ENCODE assay signal across 32 cellular contexts in genomic region chr9:776086-776485, GRCh38.
"Had no signal": no experiment of that assay in that cellular context is flagged by ENCODE, and none has a peak within 500 bp of the region (broad histone marks: within the 10 kb centered on the region; RNA-seq: fewer than 3 reads in every experiment).

No MANE protein-coding gene starts in this region.

- H3K27ac Mint-ChIP-seq: naive B cell; naive thymus-derived CD8-positive, alpha-beta T cell; natural killer cell treated with Interleukin-12 subunit alpha and Interleukin-12 subunit beta and Interleukin-15 and Interleukin-18, amount 100 ng/mL, for 72 hours; nephron progenitor cell; neural progenitor cell; stimulated activated memory B cell treated with anti-CD40 and anti-IgM and Interleukin-4, amounts not matched to agents 10 μg/mL and 1 μg/mL and 100 μg/mL, for 72 hours; stimulated activated naive CD8-positive, alpha-beta T cell treated with anti-CD3 and anti-CD28 coated beads, Interleukin-15, amount 100 ng/mL, for 72 hours; type B pancreatic cell had no signal

- H3K27me3 Mint-ChIP-seq: type B pancreatic cell had no signal

- H3K4me3 Mint-ChIP-seq: naive B cell; naive thymus-derived CD8-positive, alpha-beta T cell; natural killer cell treated with Interleukin-12 subunit alpha and Interleukin-12 subunit beta and Interleukin-15 and Interleukin-18, amount 100 ng/mL, for 72 hours; nephron progenitor cell; neural progenitor cell; stimulated activated memory B cell treated with anti-CD40 and anti-IgM and Interleukin-4, amounts not matched to agents 10 μg/mL and 1 μg/mL and 100 μg/mL, for 72 hours; stimulated activated naive CD8-positive, alpha-beta T cell treated with anti-CD3 and anti-CD28 coated beads, Interleukin-15, amount 100 ng/mL, for 72 hours; type B pancreatic cell had no signal

- H3K9me3 Mint-ChIP-seq: natural killer cell treated with Interleukin-12 subunit alpha and Interleukin-12 subunit beta and Interleukin-15 and Interleukin-18, amount 100 ng/mL, for 72 hours had no signal

- DNase-seq: naive B cell; naive thymus-derived CD8-positive, alpha-beta T cell; nephron progenitor cell; nucleus accumbens; pancreas; retina; right cardiac atrium; right lobe of liver; spleen; stimulated activated CD4-positive, alpha-beta T cell treated with anti-CD3 and anti-CD28 coated beads, Interleukin-12 subunit alpha, Interleukin-12 subunit beta, amount 100 ng/mL, for 4 hours; stimulated activated CD4-positive, alpha-beta T cell treated with anti-CD3 and anti-CD28 coated beads, Interleukin-1b, Interleukin-23, amount 100 ng/mL, for 48 hours; stimulated activated CD4-positive, alpha-beta T cell treated with anti-CD3 and anti-CD28 coated beads, Interleukin-4, amount 100 ng/mL, for 1 hour; stimulated activated CD4-positive, alpha-beta T cell treated with anti-CD3 and anti-CD28 coated beads, Interleukin-4, amount 100 ng/mL, for 4 hours; stimulated activated CD8-positive, alpha-beta memory T cell treated with anti-CD3 and anti-CD28 coated beads, Interleukin-4, amount 100 ng/mL, for 48 hours; stimulated activated naive CD4-positive, alpha-beta T cell; stimulated activated naive CD8-positive, alpha-beta T cell treated with anti-CD3 and anti-CD28 coated beads, Interleukin-15, amount 100 ng/mL, for 72 hours; stimulated activated naive CD8-positive, alpha-beta T cell treated with anti-CD3 and anti-CD28 coated beads, Interleukin-15, Interleukin-2, amounts not matched to agents 100 U/mL and 50 U/mL, for 24 hours; substantia nigra; testis; tibial artery; transverse colon; upper lobe of right lung; uterus had no signal

- H3K36me3 Mint-ChIP-seq: neural progenitor cell, type B pancreatic cell had no signal

- H3K9me3 ChIP-seq: neutrophil, pancreas, prostate gland, right lobe of liver, testis, upper lobe of right lung, uterus had no signal

- H3K27me3 ChIP-seq: neural progenitor cell, neutrophil, pancreas, right lobe of liver, suprapubic skin, testis, tibial artery, transverse colon, upper lobe of right lung, uterus had no signal

- H3K36me3 ChIP-seq: neural progenitor cell, neutrophil, pancreas, prostate gland, right lobe of liver, spleen, suprapubic skin, tibial artery, transverse colon, upper lobe of right lung, uterus had no signal

- H3K27ac ChIP-seq: neural progenitor cell, neutrophil, pancreas, prostate gland, right lobe of liver, skin epidermis, spleen, suprapubic skin, testis, tibial artery, transverse colon, upper lobe of right lung, uterus had no signal

- H3K4me3 ChIP-seq: neural progenitor cell, pancreas, prostate gland, right lobe of liver, skin epidermis, smooth muscle cell, spleen, suprapubic skin, testis, tibial artery, transverse colon, upper lobe of right lung, uterus had no signal

- H3K4me1 ChIP-seq: neural progenitor cell, pancreas, prostate gland, right lobe of liver, spleen, suprapubic skin, testis, tibial artery, transverse colon, upper lobe of right lung, uterus had no signal

- H3K4me1 Mint-ChIP-seq: naive B cell; naive thymus-derived CD8-positive, alpha-beta T cell; nephron progenitor cell; neural progenitor cell; stimulated activated memory B cell treated with anti-CD40 and anti-IgM and Interleukin-4, amounts not matched to agents 10 μg/mL and 1 μg/mL and 100 μg/mL, for 72 hours; stimulated activated naive CD8-positive, alpha-beta T cell treated with anti-CD3 and anti-CD28 coated beads, Interleukin-15, amount 100 ng/mL, for 72 hours had no signal
